8 cellular contexts compared by ENCODE assay signal in genomic region chr11:747176-748006, GRCh38. TPM values are rescaled to one million over a fixed set of nuclear protein-coding genes. Genes with fewer than 3 reads are reported as not detected.
DNase-seq lines count a peak whose midpoint lies in the region; ATAC-seq, FAIRE-seq and TF ChIP-seq lines count a peak whose summit lies in the region.

Gene TALDO1 (plus strand): TSS chr11:747464. CDS start chr11:747482, 18 bp downstream.

- peak within 1 kb of the TSS; percentile 86 for H3K4me3 Mint-ChIP-seq in activated B cell treated with CpG ODN at 0.5 μM for 24 hours
- peak within 1 kb of the TSS; percentile 79 for H3K4me3 Mint-ChIP-seq in central memory CD8-positive, alpha-beta T cell

- H3K27ac ChIP-seq in keratinocyte (ENCODE audit: control insufficient read depth, insufficient read depth, low read length), result peak within 1 kb of the TSS; percentile 71

- peaks cover 2% of the 10 kb centered on the region for H3K36me3 Mint-ChIP-seq in activated B cell treated with CpG ODN at 0.5 μM for 24 hours (ENCODE audit: low read depth)
- no peaks in the 10 kb centered on the region for H3K36me3 Mint-ChIP-seq in central memory CD8-positive, alpha-beta T cell (ENCODE audit: insufficient read depth)

- H4K20me1 ChIP-seq in keratinocyte (ENCODE audit: control insufficient read depth, extremely low read depth, insufficient read depth, low read length), result no peaks in the 10 kb centered on the region

- H3K79me2 ChIP-seq in keratinocyte (ENCODE audit: control insufficient read depth, insufficient read depth, low read length), result peaks cover 44% of the 10 kb centered on the region

- peaks cover 16% of the 10 kb centered on the region for H3K4me1 ChIP-seq in keratinocyte (ENCODE audit: control insufficient read depth, extremely low read depth, insufficient read depth, low read length)

- POLR2A ChIA-PET in AG04449 (lab: Yijun Ruan, JAX), result interaction anchor here (1.0 to 1.4 kb wide), 5 partner anchors 14 to 52 kb away, joined by 3 read pairs; partner anchors contain the start of gene TMEM80
- POLR2A ChIA-PET in activated B cell treated with CpG ODN at 0.5 μM for 24 hours (lab: Charles Lee), result interaction anchor here (0.6 to 2.7 kb wide), 18 partner anchors 10 to 1195 kb away, joined by 3 to 26 read pairs (median 4); partner anchors contain the start of genes DEAF1, GATD1, HRAS and IRF7

- peak; percentile 34 for TF ChIP-seq CTCF in AG04449 (IDR thresholded peaks at IDR 0.05; ENCODE audit: insufficient read depth, low read length, missing control alignments)
- no peak for TF ChIP-seq CTCF in activated B cell treated with CpG ODN at 0.5 μM for 24 hours (IDR thresholded peaks at IDR 0.05)
- TF ChIP-seq CTCF in keratinocyte (optimal IDR thresholded peaks at IDR 0.05 in 1 of 3, IDR thresholded peaks at IDR 0.05 in 1 of 3, conservative IDR thresholded peaks at IDR 0.05 in 1 of 3; ENCODE audit: extremely low read depth in 1 of 3, insufficient read depth in 2 of 3, low read length in 3 of 3), result peak in 2 of 3 experiments; percentile 19 to 32

- dilution Hi-C loops in keratinocyte (cut with MboI; ENCODE audit: extremely low pct_ligation_motif_present, low sequenced_read_pairs), result no loop called here

- CTCF ChIA-PET in AG04449 (lab: Yijun Ruan, JAX) (interaction anchor here (1.1 to 4.9 kb wide), 10 partner anchors 11 to 193 kb away, joined by 3 to 32 read pairs (median 4); partner anchors contain the start of gene EPS8L2), activated B cell treated with CpG ODN at 0.5 μM for 24 hours (lab: Charles Lee) (interaction anchor here (0.7 to 2.6 kb wide), 3 partner anchors 11 to 52 kb away, joined by 4 to 8 read pairs (median 7); partner anchors contain the start of genes DEAF1 and TMEM80)

- H3K9me3 Mint-ChIP-seq in activated B cell treated with CpG ODN at 0.5 μM for 24 hours, result no peaks in the 10 kb centered on the region
- H3K9me3 Mint-ChIP-seq in central memory CD8-positive, alpha-beta T cell, result no peaks in the 10 kb centered on the region

- H3K4me1 Mint-ChIP-seq in activated B cell treated with CpG ODN at 0.5 μM for 24 hours, result peaks cover 24% of the 10 kb centered on the region
- peaks cover 4% of the 10 kb centered on the region for H3K4me1 Mint-ChIP-seq in central memory CD8-positive, alpha-beta T cell

- peak within 1 kb of the TSS; percentile 82 for H3K27ac Mint-ChIP-seq in activated B cell treated with CpG ODN at 0.5 μM for 24 hours
- peak within 1 kb of the TSS; percentile 82 for H3K27ac Mint-ChIP-seq in central memory CD8-positive, alpha-beta T cell (ENCODE audit: low read depth)

- H3K9ac ChIP-seq in keratinocyte (ENCODE audit: control insufficient read depth, extremely low read depth, insufficient read depth, low read length), result peak within 1 kb of the TSS; percentile 90

- peaks cover 0 to 4% of the 10 kb centered on the region in 2 experiments for H3K36me3 ChIP-seq in keratinocyte (ENCODE audit: control insufficient read depth in 2 of 2, extremely low read depth in 1 of 2, insufficient read depth in 2 of 2, low read length in 2 of 2)

- H3K4me3 ChIP-seq in AG04449 (ENCODE audit: low read depth, low read length), result peak within 1 kb of the TSS; percentile 78
- peak within 1 kb of the TSS; percentile 90 to 97 (median 95) for H3K4me3 ChIP-seq in keratinocyte (ENCODE audit: control insufficient read depth in 2 of 3, extremely low read depth in 1 of 3, insufficient read depth in 2 of 3, low read depth in 1 of 3, low read length in 3 of 3)

- H3K9me3 ChIP-seq in keratinocyte (ENCODE audit: control insufficient read depth, low read depth, low read length), result no peaks in the 10 kb centered on the region

- no peaks in the 10 kb centered on the region for H3K27me3 Mint-ChIP-seq in activated B cell treated with CpG ODN at 0.5 μM for 24 hours
- no peaks in the 10 kb centered on the region for H3K27me3 Mint-ChIP-seq in central memory CD8-positive, alpha-beta T cell

- H3K9me1 ChIP-seq in keratinocyte (ENCODE audit: control insufficient read depth, extremely low read depth, insufficient read depth, low read length), result no peaks in the 10 kb centered on the region

- FAIRE-seq in keratinocyte (lab: Jason Lieb, UNC), result no peak

- DNase-seq in AG04449 (ENCODE audit: low read depth, low spot score) (no peak), NCI-H2171 treated with DMSO at 0.1 percent for 48 hours (lab: John Stamatoyannopoulos, UW) (peak; percentile 63), activated B cell treated with CpG ODN at 0.5 μM for 24 hours (peak; percentile 91), keratinocyte (ENCODE audit: low read depth, low spot score) (peak; percentile 21)
- DNase-seq in central memory CD8-positive, alpha-beta T cell (ENCODE audit: low spot score in 2 of 2), result peak; percentile 40 to 50
- DNase-seq in stimulated activated CD4-positive, alpha-beta T cell treated with anti-CD3 and anti-CD28 coated beads, Interleukin-15, amount 100 ng/mL, for 1 hour (ENCODE audit: low read depth in 1 of 2, low spot score in 1 of 2), result peak; percentile 63 to 80

- ATAC-seq in GM18868 (IDR thresholded peaks at IDR 0.05; ENCODE audit: unreplicated experiment) (peak; percentile 89), HG03103 (IDR thresholded peaks at IDR 0.05; ENCODE audit: low read depth, unreplicated experiment) (peak; percentile 71), activated B cell treated with CpG ODN at 0.5 μM for 24 hours (ENCODE audit: low read depth) (peak; percentile 91)
- peak; percentile 76 for ATAC-seq in central memory CD8-positive, alpha-beta T cell (replicated peaks; ENCODE audit: extremely low read depth, poor library complexity, severe bottlenecking)

- H3K27me3 ChIP-seq in keratinocyte (ENCODE audit: control insufficient read depth, extremely low read depth, insufficient read depth, low read length), result no peaks in the 10 kb centered on the region

- intact Hi-C loops in activated B cell treated with CpG ODN at 0.5 μM for 24 hours (cut with micrococcal nuclease), result loop anchor here (1.0 to 2.0 kb wide), 5 partner anchors 18 to 52 kb away; partner anchors contain the start of genes DEAF1, GATD1 and TMEM80

- peak within 1 kb of the TSS; percentile 76 for H2AFZ ChIP-seq in keratinocyte (ENCODE audit: control insufficient read depth, low read length)

- H3K4me2 ChIP-seq in keratinocyte (ENCODE audit: control insufficient read depth, extremely low read depth, insufficient read depth, low read depth, low read length), result peak within 1 kb of the TSS; percentile 96

RNA-seq across cellular contexts. Expression of gene TALDO1, which starts in this region (rescaled TPM):
- total RNA-seq in activated B cell treated with CpG ODN at 0.5 μM for 24 hours, result 194 and 244 TPM in 2 replicates
- 162 to 200 TPM (median 170 TPM) in 3 replicates for polyA plus RNA-seq in keratinocyte
- polyA plus RNA-seq in keratinocyte (2011; ENCODE audit: low read depth), result 214 TPM
- 138 and 195 TPM in 2 replicates for polyA plus RNA-seq in keratinocyte (2011; cell fraction: cytosol; rRNA removed)
- polyA plus RNA-seq in keratinocyte (2011; cell fraction: nucleus; rRNA removed), result 132 and 133 TPM in 2 replicates
- polyA plus RNA-seq in keratinocyte (2012; ENCODE audit: low replicate concordance), result 207 and 214 TPM in 2 replicates
- polyA minus RNA-seq in keratinocyte, result 82.7 to 124 TPM (median 97.7 TPM) in 3 replicates
- 164 TPM for polyA minus RNA-seq in keratinocyte (2011; cell fraction: cytosol; rRNA and poly(A)+ RNA removed)
- polyA minus RNA-seq in keratinocyte (2011; cell fraction: nucleus; rRNA and poly(A)+ RNA removed), result 31.6 and 36.6 TPM in 2 replicates
